In genomic region chr12:124420972-124421674, GRCh38 we compare ENCODE assay signal across 11 cellular contexts.
DNase-seq lines count a peak whose midpoint lies in the region; ATAC-seq and TF ChIP-seq lines count a peak whose summit lies in the region.
"Had no signal": no experiment of that assay in that cellular context is flagged by ENCODE, and none has a peak within 500 bp of the region (broad histone marks: within the 10 kb centered on the region; RNA-seq: fewer than 3 reads in every experiment).

No MANE protein-coding gene starts in this region.

- WGBS in gastroesophageal sphincter (ENCODE audit: low coverage in 1 of 2), 2 donors: 48% methylated on average over 6 of the region's 22 CpGs; no CpG with 5 or more reads in 1 of the 2 donors

- H3K36me3 ChIP-seq in gastroesophageal sphincter: peaks cover 0 to 68% of the 10 kb centered on the region in 2 donors
- peaks cover 61% of the 10 kb centered on the region for H3K36me3 ChIP-seq in upper lobe of right lung
- H3K36me3 ChIP-seq: neural progenitor cell had no signal

- H3K27ac ChIP-seq in angular gyrus (ENCODE audit: low read depth, low read length): peak overlapping the region; percentile 56
- H3K27ac ChIP-seq in gastroesophageal sphincter: peak overlapping the region; percentile 72 to 95 (median 90)
- H3K27ac ChIP-seq in upper lobe of right lung: peak overlapping the region; percentile 91
- H3K27ac ChIP-seq: neural progenitor cell had no signal

- H3K4me1 Mint-ChIP-seq in osteocyte (ENCODE audit: unreplicated experiment): peaks cover 54% of the 10 kb centered on the region
- H3K4me1 Mint-ChIP-seq: activated CD4-positive, alpha-beta T cell treated with anti-CD3 and anti-CD28 coated beads for 36 hours had no signal

- H3K27me3 Mint-ChIP-seq in osteocyte (ENCODE audit: unreplicated experiment): no peaks in the 10 kb centered on the region
- H3K27me3 Mint-ChIP-seq: activated CD4-positive, alpha-beta T cell treated with anti-CD3 and anti-CD28 coated beads for 36 hours had no signal

- no peaks in the 10 kb centered on the region for H3K27me3 ChIP-seq in gastroesophageal sphincter
- no peaks in the 10 kb centered on the region for H3K27me3 ChIP-seq in upper lobe of right lung
- H3K27me3 ChIP-seq: neural progenitor cell had no signal

- DNase-seq in osteocyte (ENCODE audit: extremely low spot score, unreplicated experiment) (no peak), upper lobe of right lung (no peak), DMS53 (lab: John Stamatoyannopoulos, UW) (no peak), GDM1 (lab: John Stamatoyannopoulos, UW) (no peak)
- DNase-seq: activated CD4-positive, alpha-beta T cell treated with anti-CD3 and anti-CD28 coated beads for 36 hours; NCI-H1105 treated with DMSO at 0.1 percent for 48 hours; NCI-H526 had no signal

- TF ChIP-seq POLR2A in gastroesophageal sphincter (IDR thresholded peaks at IDR 0.05): no peak

- H3K4me3 ChIP-seq in gastroesophageal sphincter (no peak overlapping the region), upper lobe of right lung (peak overlapping the region; percentile 3)
- H3K4me3 ChIP-seq: neural progenitor cell had no signal

- no peak for TF ChIP-seq EP300 in gastroesophageal sphincter (IDR thresholded peaks at IDR 0.05)

- H3K27ac Mint-ChIP-seq in osteocyte (ENCODE audit: unreplicated experiment): peak overlapping the region; percentile 80
- H3K27ac Mint-ChIP-seq: activated CD4-positive, alpha-beta T cell treated with anti-CD3 and anti-CD28 coated beads for 36 hours; neural progenitor cell had no signal

- H3K4me1 ChIP-seq in gastroesophageal sphincter (peaks cover 0 to 77% (median 33%) of the 10 kb centered on the region in 3 donors), upper lobe of right lung (peaks cover 26% of the 10 kb centered on the region)

- no peak overlapping the region for H3K4me3 Mint-ChIP-seq in osteocyte (ENCODE audit: unreplicated experiment)
- H3K4me3 Mint-ChIP-seq: activated CD4-positive, alpha-beta T cell treated with anti-CD3 and anti-CD28 coated beads for 36 hours; neural progenitor cell had no signal

- peaks cover 42% of the 10 kb centered on the region for H3K36me3 Mint-ChIP-seq in osteocyte (ENCODE audit: unreplicated experiment)

- H3K9me3 ChIP-seq in gastroesophageal sphincter (no peaks in the 10 kb centered on the region), upper lobe of right lung (no peaks in the 10 kb centered on the region)

- intact Hi-C loops in upper lobe of right lung (cut with DNase I): no loop called here

- TF ChIP-seq CTCF in gastroesophageal sphincter (IDR thresholded peaks at IDR 0.05) (no peak), osteocyte (IDR thresholded peaks at IDR 0.05) (no peak), upper lobe of right lung (IDR thresholded peaks at IDR 0.05) (no peak)

- H3K9me3 Mint-ChIP-seq in osteocyte (ENCODE audit: unreplicated experiment): no peaks in the 10 kb centered on the region
- H3K9me3 Mint-ChIP-seq: neural progenitor cell had no signal

- no peak for ATAC-seq in gastroesophageal sphincter
- no peak for ATAC-seq in upper lobe of right lung
- no peak for ATAC-seq in GM21786 (IDR thresholded peaks at IDR 0.05; ENCODE audit: unreplicated experiment)
- ATAC-seq: activated CD4-positive, alpha-beta T cell treated with anti-CD3 and anti-CD28 coated beads for 36 hours had no signal
